Comparison of ENCODE assay signal across 6 cellular contexts in genomic region chr17:22462461-22462860, GRCh38.
"Had no signal": no experiment of that assay in that cellular context is flagged by ENCODE, and none has a peak within 500 bp of the region (broad histone marks: within the 10 kb centered on the region; RNA-seq: fewer than 3 reads in every experiment).

No MANE protein-coding gene starts in this region.

- DNase-seq: H9, HCEC 1CT had no signal

- H2AFZ ChIP-seq: GM23338 had no signal

- H3K27me3 Mint-ChIP-seq: IgD-negative memory B cell had no signal

- H3K4me3 ChIP-seq: GM23338 had no signal

- H3K4me1 Mint-ChIP-seq: GM23338, H9 had no signal

- H3K4me3 Mint-ChIP-seq: GM23338, H9, IgD-negative memory B cell had no signal

- ATAC-seq: GM23338 had no signal

- H3K4me2 ChIP-seq: GM23338 had no signal

- FAIRE-seq: H1, H54 had no signal

- H3K27ac Mint-ChIP-seq: GM23338, H9, IgD-negative memory B cell had no signal
